In genomic region chr1:37930246-37931142, GRCh38 we compare ENCODE assay signal across 8 cellular contexts. TPM values are rescaled to one million over a fixed set of nuclear protein-coding genes. Genes with fewer than 3 reads are reported as not detected.
DNase-seq lines count a peak whose midpoint lies in the region; ATAC-seq, FAIRE-seq and TF ChIP-seq lines count a peak whose summit lies in the region.

No MANE protein-coding gene starts in this region.

- peak overlapping the region; percentile 67 for H3K27ac Mint-ChIP-seq in HFFc6
- H3K27ac Mint-ChIP-seq in activated B cell treated with CpG ODN at 0.5 μM for 24 hours, result peak overlapping the region; percentile 87

- H3K27me3 ChIP-seq in endothelial cell of umbilical vein (ENCODE audit: control insufficient read depth in 2 of 2, insufficient read depth in 2 of 2, low read length in 2 of 2) (no peaks in the 10 kb centered on the region), parathyroid adenoma (ENCODE audit: control insufficient read depth, insufficient read depth, low read length) (no peaks in the 10 kb centered on the region)

- H3K36me3 Mint-ChIP-seq in HFFc6 (ENCODE audit: low read depth), result peaks cover 12% of the 10 kb centered on the region
- peaks cover 24% of the 10 kb centered on the region for H3K36me3 Mint-ChIP-seq in activated B cell treated with CpG ODN at 0.5 μM for 24 hours (ENCODE audit: low read depth)

- peaks cover 44% of the 10 kb centered on the region for H3K4me1 Mint-ChIP-seq in HFFc6 (ENCODE audit: low read depth)
- peaks cover 56% of the 10 kb centered on the region for H3K4me1 Mint-ChIP-seq in activated B cell treated with CpG ODN at 0.5 μM for 24 hours

- DNase-seq in HFFc6, result no peak
- no peak for DNase-seq in activated B cell treated with CpG ODN at 0.5 μM for 24 hours
- DNase-seq in endothelial cell of umbilical vein (ENCODE audit: low read depth, low spot score), result no peak
- DNase-seq in hypothalamus (lab: John Stamatoyannopoulos, UW), result no peak

- dilution Hi-C loops in endothelial cell of umbilical vein (cut with MboI; ENCODE audit: extremely low pct_ligation_motif_present, low sequenced_read_pairs), result no loop called here

- H3K9ac ChIP-seq in endothelial cell of umbilical vein (replicated peaks; ENCODE audit: extremely low read depth, insufficient read depth, low read length) (peak overlapping the region; percentile 71), parathyroid adenoma (no peak overlapping the region)

- POLR2A ChIA-PET in activated B cell treated with CpG ODN at 0.5 μM for 24 hours (lab: Charles Lee) (interaction anchor here (0.6 to 2.4 kb wide), 8 partner anchors 8 to 387 kb away, joined by 3 to 32 read pairs (median 7); partner anchors contain the start of genes INPP5B, MTF1 and YRDC), endothelial cell of umbilical vein (lab: Charles Lee) (interaction anchor here (0.9 kb wide), 1 partner anchor 456 kb away, joined by 3 read pairs; the partner anchor contains the start of gene ZC3H12A)

- ATAC-seq in activated B cell treated with CpG ODN at 0.5 μM for 24 hours (ENCODE audit: low read depth) (no peak), HG02623 (IDR thresholded peaks at IDR 0.05; ENCODE audit: unreplicated experiment) (no peak), GM18858 (IDR thresholded peaks at IDR 0.05; ENCODE audit: unreplicated experiment) (no peak), GM19463 (IDR thresholded peaks at IDR 0.05; ENCODE audit: unreplicated experiment) (no peak)

- H3K27me3 Mint-ChIP-seq in HFFc6 (ENCODE audit: insufficient read depth) (no peaks in the 10 kb centered on the region; the same call in none of the 2 replicates), activated B cell treated with CpG ODN at 0.5 μM for 24 hours (no peaks in the 10 kb centered on the region)

- BruUV-seq in endothelial cell of umbilical vein (replicated peaks; lab: Mats Ljungman, UMichigan), result no TSS peak

- H3K36me3 ChIP-seq in endothelial cell of umbilical vein (ENCODE audit: control insufficient read depth in 2 of 2, extremely low read depth in 1 of 2, insufficient read depth in 2 of 2, low read length in 2 of 2), result no peaks in the 10 kb centered on the region
- H3K36me3 ChIP-seq in parathyroid adenoma (ENCODE audit: control insufficient read depth, insufficient read depth, low read length), result no peaks in the 10 kb centered on the region

- H3K4me1 ChIP-seq in endothelial cell of umbilical vein (ENCODE audit: control insufficient read depth, extremely low read depth, insufficient read depth, low read length) (peaks cover 10% of the 10 kb centered on the region), parathyroid adenoma (peaks cover 3% of the 10 kb centered on the region)

- H3K4me3 ChIP-seq in endothelial cell of umbilical vein (replicated peaks in 1 of 3; ENCODE audit: insufficient read depth in 1 of 3, low read depth in 1 of 3, low read length in 3 of 3), result peak overlapping the region in 1 of 3 experiments; percentile 74
- H3K4me3 ChIP-seq in parathyroid adenoma (ENCODE audit: low read depth, low read length), result peak overlapping the region; percentile 61

- FAIRE-seq in endothelial cell of umbilical vein (lab: Jason Lieb, UNC), result no peak

- CTCF ChIA-PET in activated B cell treated with CpG ODN at 0.5 μM for 24 hours (lab: Charles Lee) (interaction anchor here (1.2 to 3.2 kb wide), 3 partner anchors 8 to 43 kb away, joined by 3 to 11 read pairs (median 4); no protein-coding TSS in a partner anchor), endothelial cell of umbilical vein (lab: Charles Lee) (interaction anchor here (1.1 to 1.6 kb wide), 3 partner anchors 15 to 88 kb away, joined by 3 to 4 read pairs (median 4); partner anchors contain the start of gene INPP5B)

- TF ChIP-seq CTCF in HFFc6 (IDR thresholded peaks at IDR 0.05), result no peak
- TF ChIP-seq CTCF in activated B cell treated with CpG ODN at 0.5 μM for 24 hours (IDR thresholded peaks at IDR 0.05), result no peak
- no peak for TF ChIP-seq CTCF in endothelial cell of umbilical vein (IDR thresholded peaks at IDR 0.05; ENCODE audit: extremely low read depth in 1 of 2, insufficient read depth in 1 of 2, low read depth in 1 of 2, low read length in 2 of 2)
- no peak for TF ChIP-seq CTCF in parathyroid adenoma (IDR thresholded peaks at IDR 0.05)

- H3K4me3 Mint-ChIP-seq in HFFc6 (peak overlapping the region; percentile 91), activated B cell treated with CpG ODN at 0.5 μM for 24 hours (peak overlapping the region; percentile 99)

- H3K9me1 ChIP-seq in endothelial cell of umbilical vein (replicated peaks; ENCODE audit: control insufficient read depth, extremely low read depth, insufficient read depth, low read length), result no peaks in the 10 kb centered on the region

- H4K20me1 ChIP-seq in endothelial cell of umbilical vein (replicated peaks; ENCODE audit: control insufficient read depth, extremely low read depth, insufficient read depth, low read length), result no peaks in the 10 kb centered on the region

- H3K79me2 ChIP-seq in endothelial cell of umbilical vein (ENCODE audit: control insufficient read depth, insufficient read depth, low read length) (peaks cover 4% of the 10 kb centered on the region), parathyroid adenoma (peaks cover 5% of the 10 kb centered on the region)

- no peaks in the 10 kb centered on the region for H3K9me3 ChIP-seq in endothelial cell of umbilical vein (replicated peaks; ENCODE audit: control insufficient read depth, insufficient read depth, low read length)
- no peaks in the 10 kb centered on the region for H3K9me3 ChIP-seq in parathyroid adenoma (ENCODE audit: control insufficient read depth, low read length)

- no peak for TF ChIP-seq POLR2A in endothelial cell of umbilical vein (IDR thresholded peaks at IDR 0.05; ENCODE audit: low read depth, low read length)

- H3K4me2 ChIP-seq in endothelial cell of umbilical vein (ENCODE audit: insufficient read depth, low read length) (peak overlapping the region; percentile 93), parathyroid adenoma (ENCODE audit: low read length) (peak overlapping the region; percentile 84)

- H3K9me3 Mint-ChIP-seq in HFFc6 (no peaks in the 10 kb centered on the region), activated B cell treated with CpG ODN at 0.5 μM for 24 hours (no peaks in the 10 kb centered on the region)

- H3K27ac ChIP-seq in endothelial cell of umbilical vein (ENCODE audit: insufficient read depth, low read depth, low read length), result no peak overlapping the region
- H3K27ac ChIP-seq in parathyroid adenoma, result no peak overlapping the region

- intact Hi-C loops in activated B cell treated with CpG ODN at 0.5 μM for 24 hours (cut with micrococcal nuclease) (loop anchor here (1.0 kb wide), 2 partner anchors 7 to 17 kb away; partner anchors contain the start of gene INPP5B), endothelial cell of umbilical vein (cut with micrococcal nuclease) (loop anchor here (1.0 to 5.0 kb wide), 4 partner anchors 16 to 238 kb away; partner anchors contain the start of genes C1orf122, CDCA8 and YRDC)

- H2AFZ ChIP-seq in endothelial cell of umbilical vein (ENCODE audit: low read depth, low read length) (no peak overlapping the region), parathyroid adenoma (no peak overlapping the region)

TF ChIP-seq in endothelial cell of umbilical vein, 7 proteins besides CTCF, POLR2A, EP300 and RAD21:
- no peak for TF ChIP-seq JUN (IDR thresholded peaks at IDR 0.05; ENCODE audit: borderline replicate concordance, insufficient read depth, insufficient read length, low read depth)

RNA-seq across cellular contexts. Expression of gene INPP5B, which starts 16.4 kb away (rescaled TPM):
- total RNA-seq in HFFc6 (2021; fragmentation: NEBNext Ultra II Directional; extraction: Animal tissue kit (Norgen Biotek cat#: 25700)), result 10 to 100 TPM in 4 of 6 experiments, 1 to 10 TPM in 2; 9.6 to 16.0 (median 12.7) TPM
- total RNA-seq in activated B cell treated with CpG ODN at 0.5 μM for 24 hours (63.4 and 70.3 TPM in 2 replicates), endothelial cell of umbilical vein (13.5 and 14.7 TPM in 2 replicates)
- 7.4 and 10.5 TPM in 2 replicates for polyA plus RNA-seq in endothelial cell of umbilical vein
- 7.5 and 7.8 TPM in 2 replicates for polyA plus RNA-seq in endothelial cell of umbilical vein (2011; cell fraction: cytosol; rRNA removed)
- polyA plus RNA-seq in endothelial cell of umbilical vein (2011; cell fraction: nucleus; rRNA removed), result 20.0 and 20.3 TPM in 2 replicates
- polyA plus RNA-seq in endothelial cell of umbilical vein (2012), result 5.9 and 6.4 TPM in 2 replicates
- polyA minus RNA-seq in endothelial cell of umbilical vein, result 16.1 and 17.2 TPM in 2 replicates
- polyA minus RNA-seq in endothelial cell of umbilical vein (2011; cell fraction: cytosol; rRNA and poly(A)+ RNA removed), result 18.5 TPM
- polyA minus RNA-seq in endothelial cell of umbilical vein (2011; cell fraction: nucleus; rRNA and poly(A)+ RNA removed), result 21.0 and 24.3 TPM in 2 replicates

RNA-seq across cellular contexts. Expression of gene SF3A3, which starts 59.3 kb away (rescaled TPM):
- 10 to 100 TPM; 71.6 to 91.6 (median 81.3) TPM for total RNA-seq in HFFc6 (2021; fragmentation: NEBNext Ultra II Directional; extraction: Animal tissue kit (Norgen Biotek cat#: 25700))
- total RNA-seq in activated B cell treated with CpG ODN at 0.5 μM for 24 hours (82.4 and 90.5 TPM in 2 replicates), endothelial cell of umbilical vein (97.3 and 107 TPM in 2 replicates)
- 20.5 and 26.1 TPM in 2 replicates for polyA plus RNA-seq in endothelial cell of umbilical vein
- polyA plus RNA-seq in endothelial cell of umbilical vein (2011; cell fraction: cytosol; rRNA removed), result 39.8 and 40.9 TPM in 2 replicates
- polyA plus RNA-seq in endothelial cell of umbilical vein (2011; cell fraction: nucleus; rRNA removed), result 86.3 and 96.9 TPM in 2 replicates
- polyA plus RNA-seq in endothelial cell of umbilical vein (2012), result 62.2 and 91.2 TPM in 2 replicates
- 32.0 and 32.2 TPM in 2 replicates for polyA minus RNA-seq in endothelial cell of umbilical vein
- 55.5 TPM for polyA minus RNA-seq in endothelial cell of umbilical vein (2011; cell fraction: cytosol; rRNA and poly(A)+ RNA removed)
- polyA minus RNA-seq in endothelial cell of umbilical vein (2011; cell fraction: nucleus; rRNA and poly(A)+ RNA removed), result 36.3 and 50.2 TPM in 2 replicates
